Comparison of ENCODE assay signal across 15 cellular contexts in genomic region chr18:3269900-3270299, GRCh38. TPM values are rescaled to one million over a fixed set of nuclear protein-coding genes. Genes with fewer than 3 reads are reported as not detected.
A peak's percentile ranks its signal among the peaks of the same experiment; 100 is the strongest.
DNase-seq lines count a peak whose midpoint lies in the region; ATAC-seq and TF ChIP-seq lines count a peak whose summit lies in the region.
"Had no signal": no experiment of that assay in that cellular context is flagged by ENCODE, and none has a peak within 500 bp of the region (broad histone marks: within the 10 kb centered on the region; RNA-seq: fewer than 3 reads in every experiment).

No MANE protein-coding gene starts in this region.

- ATAC-seq in stimulated activated naive CD8-positive, alpha-beta T cell treated with anti-CD3 and anti-CD28 coated beads, Interleukin-15, Interleukin-2, amounts not matched to agents 100 U/mL and 50 U/mL, for 24 hours, result no peak
- ATAC-seq in naive B cell (ENCODE audit: low read depth in 2 of 2), result no peak
- ATAC-seq in HG03432 (IDR thresholded peaks at IDR 0.05; ENCODE audit: unreplicated experiment), result no peak
- no peak for ATAC-seq in heart right ventricle

- intact Hi-C loops in heart right ventricle (cut with DNase I), result loop anchor here in 1 of 10 donors (5.0 kb wide), 1 partner anchor 182 kb away; the partner anchor contains the start of gene TGIF1

- no peaks in the 10 kb centered on the region for H3K27me3 Mint-ChIP-seq in stimulated activated naive CD8-positive, alpha-beta T cell treated with anti-CD3 and anti-CD28 coated beads, Interleukin-15, Interleukin-2, amounts not matched to agents 100 ng/mL and 50 ng/mL, for 24 hours
- H3K27me3 Mint-ChIP-seq in activated naive CD8-positive, alpha-beta T cell treated with anti-CD3 and anti-CD28 coated beads for 36 hours, result no peaks in the 10 kb centered on the region
- no peaks in the 10 kb centered on the region for H3K27me3 Mint-ChIP-seq in naive B cell

- DNase-seq in stimulated activated naive CD8-positive, alpha-beta T cell treated with anti-CD3 and anti-CD28 coated beads, Interleukin-15, Interleukin-2, amounts not matched to agents 100 U/mL and 50 U/mL, for 24 hours, result no peak
- no peak for DNase-seq in activated naive CD8-positive, alpha-beta T cell treated with anti-CD3 and anti-CD28 coated beads for 36 hours
- no peak for DNase-seq in naive B cell
- DNase-seq in mesendoderm, result no peak
- DNase-seq in NCI-H1105 (lab: John Stamatoyannopoulos, UW), result no peak
- no peak for DNase-seq in heart right ventricle
- DNase-seq: amniotic stem cell, colonic mucosa, NCI-H1092 treated with DMSO at 0.1 percent for 48 hours, NCI-H446 treated with DMSO at 0.1 percent for 48 hours, ovary had no signal

- H3K79me1 ChIP-seq in mesendoderm (ENCODE audit: low read length), result peaks cover 11% of the 10 kb centered on the region

- H3K4me3 ChIP-seq in mesendoderm (ENCODE audit: low read length) (no peak overlapping the region), heart right ventricle (no peak overlapping the region)
- H3K4me3 ChIP-seq: colonic mucosa, lung, ovary, SJSA1 had no signal

- H3K27ac Mint-ChIP-seq in stimulated activated naive CD8-positive, alpha-beta T cell treated with anti-CD3 and anti-CD28 coated beads, Interleukin-15, Interleukin-2, amounts not matched to agents 100 ng/mL and 50 ng/mL, for 24 hours, result peak overlapping the region; percentile 4
- peak overlapping the region; percentile 67 for H3K27ac Mint-ChIP-seq in activated naive CD8-positive, alpha-beta T cell treated with anti-CD3 and anti-CD28 coated beads for 36 hours
- H3K27ac Mint-ChIP-seq in naive B cell, result peak overlapping the region in 5 of 6 donors; percentile 6 to 74 (median 27)

- H3K27me3 ChIP-seq in mesendoderm (ENCODE audit: insufficient read depth, low read length, poor library complexity) (no peaks in the 10 kb centered on the region), heart right ventricle (no peaks in the 10 kb centered on the region)
- H3K27me3 ChIP-seq: colonic mucosa, ovary, SJSA1 had no signal

- H3K4ac ChIP-seq in mesendoderm (ENCODE audit: low read depth, low read length), result no peak overlapping the region

- H3K4me3 Mint-ChIP-seq in stimulated activated naive CD8-positive, alpha-beta T cell treated with anti-CD3 and anti-CD28 coated beads, Interleukin-15, Interleukin-2, amounts not matched to agents 100 ng/mL and 50 ng/mL, for 24 hours, result no peak overlapping the region
- H3K4me3 Mint-ChIP-seq in activated naive CD8-positive, alpha-beta T cell treated with anti-CD3 and anti-CD28 coated beads for 36 hours, result peak overlapping the region; percentile 23
- H3K4me3 Mint-ChIP-seq in naive B cell, result peak overlapping the region in 1 of 8 donors; percentile 20

- peaks cover 79% of the 10 kb centered on the region for H3K4me1 Mint-ChIP-seq in stimulated activated naive CD8-positive, alpha-beta T cell treated with anti-CD3 and anti-CD28 coated beads, Interleukin-15, Interleukin-2, amounts not matched to agents 100 ng/mL and 50 ng/mL, for 24 hours (ENCODE audit: low read depth)
- H3K4me1 Mint-ChIP-seq in activated naive CD8-positive, alpha-beta T cell treated with anti-CD3 and anti-CD28 coated beads for 36 hours, result peaks cover 70% of the 10 kb centered on the region
- peaks cover 54 to 68% (median 66%) of the 10 kb centered on the region in 3 donors for H3K4me1 Mint-ChIP-seq in naive B cell

- H3K4me1 ChIP-seq in mesendoderm (ENCODE audit: control insufficient read depth, low read depth, low read length), result peaks cover 10% of the 10 kb centered on the region
- peaks cover 9 to 83% (median 66%) of the 10 kb centered on the region in 9 donors for H3K4me1 ChIP-seq in heart right ventricle

- H3K79me2 ChIP-seq in mesendoderm (ENCODE audit: control insufficient read depth, insufficient read depth, low read length), result peaks cover 70% of the 10 kb centered on the region

- peaks cover 29% of the 10 kb centered on the region for H3K36me3 Mint-ChIP-seq in stimulated activated naive CD8-positive, alpha-beta T cell treated with anti-CD3 and anti-CD28 coated beads, Interleukin-15, Interleukin-2, amounts not matched to agents 100 ng/mL and 50 ng/mL, for 24 hours (ENCODE audit: low read depth)
- peaks cover 30% of the 10 kb centered on the region for H3K36me3 Mint-ChIP-seq in activated naive CD8-positive, alpha-beta T cell treated with anti-CD3 and anti-CD28 coated beads for 36 hours
- peaks cover 8 to 10% of the 10 kb centered on the region in 2 donors for H3K36me3 Mint-ChIP-seq in naive B cell

- no peak overlapping the region for H2BK5ac ChIP-seq in mesendoderm (ENCODE audit: low read length)

- TF ChIP-seq CTCF in heart right ventricle (IDR thresholded peaks at IDR 0.05), result no peak

- H3K56ac ChIP-seq in mesendoderm (ENCODE audit: low read length), result no peak overlapping the region

- H3K9me3 Mint-ChIP-seq in stimulated activated naive CD8-positive, alpha-beta T cell treated with anti-CD3 and anti-CD28 coated beads, Interleukin-15, Interleukin-2, amounts not matched to agents 100 ng/mL and 50 ng/mL, for 24 hours, result no peaks in the 10 kb centered on the region
- peaks cover 2% of the 10 kb centered on the region for H3K9me3 Mint-ChIP-seq in activated naive CD8-positive, alpha-beta T cell treated with anti-CD3 and anti-CD28 coated beads for 36 hours
- H3K9me3 Mint-ChIP-seq in naive B cell, result no peaks in the 10 kb centered on the region

- no peak overlapping the region for H3K18ac ChIP-seq in mesendoderm (ENCODE audit: low read length)

- H4K5ac ChIP-seq in mesendoderm (ENCODE audit: low read length), result no peak overlapping the region

- no peak overlapping the region for H3K27ac ChIP-seq in mesendoderm (ENCODE audit: low read depth, low read length)
- peak overlapping the region in 1 of 10 donors; percentile 2 for H3K27ac ChIP-seq in heart right ventricle
- H3K27ac ChIP-seq: colonic mucosa, ovary, SJSA1 had no signal

- H3K9me3 ChIP-seq in heart right ventricle, result no peaks in the 10 kb centered on the region
- H3K9me3 ChIP-seq: colonic mucosa, ovary, SJSA1 had no signal

- H2AK5ac ChIP-seq in mesendoderm (ENCODE audit: low read length), result no peak overlapping the region

- H3K36me3 ChIP-seq in mesendoderm (ENCODE audit: control insufficient read depth, insufficient read depth, low read length) (no peaks in the 10 kb centered on the region), heart right ventricle (peaks cover 0 to 26% (median 5%) of the 10 kb centered on the region in 9 donors)
- H3K36me3 ChIP-seq: ovary had no signal

- H3K4me2 ChIP-seq in mesendoderm (ENCODE audit: low read length), result no peak overlapping the region

- no peak overlapping the region for H2BK15ac ChIP-seq in mesendoderm (replicated peaks; ENCODE audit: low read depth)

- H3K23ac ChIP-seq in mesendoderm (ENCODE audit: low read length), result no peak overlapping the region

- no peak overlapping the region for H2BK120ac ChIP-seq in mesendoderm (ENCODE audit: low read depth, low read length)

- no peak overlapping the region for H3K9ac ChIP-seq in mesendoderm (ENCODE audit: low read length)

- no CpG with 5 or more reads among the region's 2 CpGs for WGBS in mesendoderm (ENCODE audit: extremely low coverage, insufficient coverage, low lambda C conversion rate)
- WGBS in heart right ventricle, 2 donors, result 95 to 96% methylated on average over 2 of the region's 2 CpGs

- no peak overlapping the region for H4K8ac ChIP-seq in mesendoderm (ENCODE audit: low read depth, low read length)

RNA-seq across cellular contexts. Expression of gene MYL12B, which starts 8.0 kb away (rescaled TPM):
- total RNA-seq in activated naive CD8-positive, alpha-beta T cell treated with anti-CD3 and anti-CD28 coated beads for 36 hours, result 100 to 1,000 TPM; 234 to 235 TPM
- 100 to 1,000 TPM; 574 to 848 (median 647) TPM for polyA plus RNA-seq in naive B cell (ENCODE audit: low read depth in 6 of 6)
- polyA plus RNA-seq in mesendoderm (2013, experiment 1 of 2), result 268 TPM
- 263 TPM for polyA plus RNA-seq in mesendoderm (2013, experiment 2 of 2)
- total RNA-seq in heart right ventricle, result 100 to 1,000 TPM; 153 to 241 (median 190) TPM
- 100 to 1,000 TPM; 292 to 457 TPM for polyA plus RNA-seq in heart right ventricle

RNA-seq across cellular contexts. Expression of gene MYL12A, which starts 22.3 kb away (rescaled TPM):
- 100 to 1,000 TPM; 316 to 321 TPM for total RNA-seq in activated naive CD8-positive, alpha-beta T cell treated with anti-CD3 and anti-CD28 coated beads for 36 hours
- polyA plus RNA-seq in naive B cell (ENCODE audit: low read depth in 6 of 6) (1,000 to 10,000 TPM; 1,232 to 1,667 (median 1,472) TPM), heart right ventricle (1,000 to 10,000 TPM in 1 of 2 donors, 100 to 1,000 TPM in 1; 708 to 3,345 TPM)
- polyA plus RNA-seq in mesendoderm (2013, experiment 1 of 2), result 475 TPM
- polyA plus RNA-seq in mesendoderm (2013, experiment 2 of 2), result 490 TPM
- total RNA-seq in heart right ventricle, result 1,000 to 10,000 TPM in 9 of 10 donors, 100 to 1,000 TPM in 1; 952 to 8,349 (median 4,124) TPM

RNA-seq across cellular contexts. Expression of gene MYOM1, which starts 50.1 kb away (rescaled TPM):
- under 1 TPM; 0.60 to 0.82 TPM for total RNA-seq in activated naive CD8-positive, alpha-beta T cell treated with anti-CD3 and anti-CD28 coated beads for 36 hours
- polyA plus RNA-seq in naive B cell (ENCODE audit: low read depth in 6 of 6) (1 to 10 TPM in 2 of 6 donors, under 1 TPM in 3, not detected in 1; 0.08 to 1.5 (median 0.85) TPM), heart right ventricle (100 to 1,000 TPM in 1 of 2 donors, 10 to 100 TPM in 1; 94.4 to 174 TPM)
- 0.29 TPM for polyA plus RNA-seq in mesendoderm (2013, experiment 1 of 2)
- polyA plus RNA-seq in mesendoderm (2013, experiment 2 of 2), result 0.20 TPM
- 1,000 to 10,000 TPM in 4 of 10 donors, 100 to 1,000 TPM in 6; 514 to 1,558 (median 939) TPM for total RNA-seq in heart right ventricle
- total RNA-seq: SJSA1 had no signal

Comparison
In these comparisons a context has a peak if more than half of its experiments do, and no peak if none do; other contexts are left out.
1. H3K27ac Mint-ChIP-seq: peak in every context shown above with its lines; median percentile 67 in activated naive CD8-positive, alpha-beta T cell treated with anti-CD3 and anti-CD28 coated beads for 36 hours; 27 in naive B cell; 4 in stimulated activated naive CD8-positive, alpha-beta T cell treated with anti-CD3 and anti-CD28 coated beads, Interleukin-15, Interleukin-2, amounts not matched to agents 100 ng/mL and 50 ng/mL, for 24 hours.
2. RNA of gene MYOM1, which starts 50.1 kb away (total RNA-seq): 514 to 1,558 TPM in heart right ventricle; 0.60 to 0.82 TPM in activated naive CD8-positive, alpha-beta T cell treated with anti-CD3 and anti-CD28 coated beads for 36 hours; every median in the first group is over 100 times any median in the second.